In the genomic region with DNA sequence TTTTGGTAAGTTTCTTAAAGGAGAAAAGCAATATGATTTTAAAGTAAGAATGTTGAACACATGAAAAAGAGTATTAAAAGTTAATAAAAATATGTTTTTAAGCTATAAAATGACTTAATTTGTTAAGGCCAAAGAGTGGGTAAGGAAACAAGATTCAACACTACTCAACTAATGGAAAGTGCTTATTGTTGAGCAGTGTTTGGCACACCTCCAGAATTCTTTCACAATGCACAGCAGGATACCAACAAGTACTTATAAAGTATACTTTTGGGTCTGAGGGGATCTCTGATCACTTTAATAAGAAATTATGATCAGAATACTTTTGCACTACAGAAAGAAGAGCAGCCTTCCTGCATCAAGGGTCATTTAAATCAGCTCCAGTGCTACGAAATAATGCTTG, we compare ENCODE assay signal across 14 cellular contexts. TPM values are rescaled to one million over a fixed set of nuclear protein-coding genes. Genes with fewer than 3 reads are reported as not detected.
A peak's percentile ranks its signal among the peaks of the same experiment; 100 is the strongest.
DNase-seq lines count a peak whose midpoint lies in the region; ATAC-seq, FAIRE-seq and TF ChIP-seq lines count a peak whose summit lies in the region.
"Had no signal": no experiment of that assay in that cellular context is flagged by ENCODE, and none has a peak within 500 bp of the region (broad histone marks: within the 10 kb centered on the region; RNA-seq: fewer than 3 reads in every experiment).

No MANE protein-coding gene starts in this region.

- H3K27me3 ChIP-seq in MG63 (no peaks in the 10 kb centered on the region), K562 (ENCODE audit: control insufficient read depth in 2 of 2, insufficient read depth in 2 of 2, low read length in 2 of 2) (no peaks in the 10 kb centered on the region)
- H3K27me3 ChIP-seq: adrenal gland, hepatocyte, SJCRH30 had no signal

- FAIRE-seq in K562 (lab: Jason Lieb, UNC): no peak
- FAIRE-seq in frontal cortex (lab: Jason Lieb, UNC): no peak

- intact Hi-C loops in K562 (cut with micrococcal nuclease): no loop called here

- no peak for ATAC-seq in K562
- no peak for ATAC-seq in esophagus mucosa

- peaks cover 85% of the 10 kb centered on the region for H3K79me2 ChIP-seq in K562 (ENCODE audit: control insufficient read depth, insufficient read depth, low read length)

- in situ Hi-C loops in K562 (cut with MboI): no loop called here

- POLR2A ChIA-PET in K562 (lab: Yijun Ruan, JAX): interaction anchor here (1.0 to 2.1 kb wide), 2 partner anchors 10 to 23 kb away, joined by 4 to 6 read pairs; no protein-coding TSS in a partner anchor

- no peaks in the 10 kb centered on the region for H3K9me1 ChIP-seq in K562 (ENCODE audit: control insufficient read depth, insufficient read depth, low read length)

- CTCF ChIA-PET in K562 (lab: Yijun Ruan, JAX; ENCODE audit: low intra/inter-chr PET ratio): no interaction called here

- H2AFZ ChIP-seq in K562 (ENCODE audit: low read depth, low read length): no peak overlapping the region
- H2AFZ ChIP-seq: hepatocyte had no signal

- 42% methylated on average over 1 of the region's 1 CpG for WGBS in K562 (ENCODE audit: insufficient coverage, low coverage, missing lambda C conversion rate)

- no peak overlapping the region for H3K9ac ChIP-seq in K562 (ENCODE audit: insufficient read depth in 1 of 2, low read depth in 2 of 2, low read length in 2 of 2)

- H4K20me1 ChIP-seq in K562 (replicated peaks; ENCODE audit: control insufficient read depth, insufficient read depth, low read length): no peaks in the 10 kb centered on the region; the same call in 1 of the 2 replicates

- H3K4me2 ChIP-seq in K562 (ENCODE audit: insufficient read depth, low read length): no peak overlapping the region
- H3K4me2 ChIP-seq: hepatocyte had no signal

- peaks cover 6 to 26% of the 10 kb centered on the region in 2 experiments; a peak in 4 of 5 replicates for H3K4me1 ChIP-seq in K562 (replicated peaks in 1 of 2; ENCODE audit: control insufficient read depth in 2 of 2, insufficient read depth in 2 of 2, low read length in 2 of 2)

- no TSS peak for BruUV-seq in K562 (replicated peaks; lab: Mats Ljungman, UMichigan)

- TF ChIP-seq RAD21 in K562 (CRISPR knock-in tag; conservative IDR thresholded peaks at IDR 0.05 in 1 of 2, IDR thresholded peaks at IDR 0.05 in 1 of 2): no peak

- peak; percentile 14 for DNase-seq in DMS79 treated with DMSO at 0.1 percent for 48 hours (lab: John Stamatoyannopoulos, UW)
- no peak for DNase-seq in DMS79 (lab: John Stamatoyannopoulos, UW)
- peak; percentile 3 for DNase-seq in MG63
- DNase-seq in K562 (ENCODE audit: extremely low read depth in 1 of 4, low spot score in 3 of 4): peak in 1 of 4 experiments; percentile 39
- DNase-seq in medulla oblongata (ENCODE audit: extremely low spot score): peak; percentile 60
- DNase-seq in activated CD8-positive, alpha-beta memory T cell treated with anti-CD3 and anti-CD28 coated beads for 24 hours: no peak
- no peak for DNase-seq in frontal cortex (ENCODE audit: low spot score in 2 of 2)
- DNase-seq: activated CD4-positive, CD25-positive, alpha-beta regulatory T cell; NCI-H1048; NCI-H82 had no signal

- H3K4me3 ChIP-seq in MG63 (no peak overlapping the region), K562 (no peak overlapping the region)
- H3K4me3 ChIP-seq: adrenal gland, hepatocyte, SJCRH30 had no signal

- H3K9me3 ChIP-seq in MG63: no peaks in the 10 kb centered on the region
- H3K9me3 ChIP-seq in K562 (replicated peaks; ENCODE audit: control insufficient read depth, insufficient read depth, low read depth, low read length): no peaks in the 10 kb centered on the region
- H3K9me3 ChIP-seq: adrenal gland, SJCRH30 had no signal

- no peak for TF ChIP-seq EP300 in K562 (IDR thresholded peaks at IDR 0.05; ENCODE audit: low read length)

- H3K36me3 ChIP-seq in MG63 (no peaks in the 10 kb centered on the region), K562 (ENCODE audit: control insufficient read depth, insufficient read depth, low read length) (no peaks in the 10 kb centered on the region; the same call in 1 of the 3 replicates)
- H3K36me3 ChIP-seq: adrenal gland, SJCRH30 had no signal

- TF ChIP-seq POLR2A in K562 (conservative IDR thresholded peaks at IDR 0.05): no peak

- no peak for TF ChIP-seq CTCF in K562 (IDR thresholded peaks at IDR 0.05 in 2 of 3, conservative IDR thresholded peaks at IDR 0.05 in 1 of 3; ENCODE audit: insufficient read depth in 2 of 3, low read depth in 1 of 3, low read length in 3 of 3)

- no peak overlapping the region for H3K27ac ChIP-seq in K562 (ENCODE audit: extremely low read depth, low read depth, low read length)
- H3K27ac ChIP-seq: adrenal gland, hepatocyte, SJCRH30 had no signal

TF ChIP-seq in K562, 482 proteins besides CTCF, POLR2A, EP300 and RAD21:
- TF ChIP-seq CEBPB (tag; IDR thresholded peaks at IDR 0.05) (peak; percentile 65), ESRRA (IDR thresholded peaks at IDR 0.05; ENCODE audit: borderline replicate concordance, low read depth) (no peak), HNRNPL (IDR thresholded peaks at IDR 0.05; ENCODE audit: low read depth, low read length) (no peak), CTBP1 (IDR thresholded peaks at IDR 0.05; ENCODE audit: borderline replicate concordance) (no peak), NFIC (IDR thresholded peaks at IDR 0.05) (peak; percentile 71), ZNF316 (IDR thresholded peaks at IDR 0.05) (no peak), IFI16 (CRISPR knock-in tag; IDR thresholded peaks at IDR 0.05) (no peak)
- TF ChIP-seq, protein P1, sequence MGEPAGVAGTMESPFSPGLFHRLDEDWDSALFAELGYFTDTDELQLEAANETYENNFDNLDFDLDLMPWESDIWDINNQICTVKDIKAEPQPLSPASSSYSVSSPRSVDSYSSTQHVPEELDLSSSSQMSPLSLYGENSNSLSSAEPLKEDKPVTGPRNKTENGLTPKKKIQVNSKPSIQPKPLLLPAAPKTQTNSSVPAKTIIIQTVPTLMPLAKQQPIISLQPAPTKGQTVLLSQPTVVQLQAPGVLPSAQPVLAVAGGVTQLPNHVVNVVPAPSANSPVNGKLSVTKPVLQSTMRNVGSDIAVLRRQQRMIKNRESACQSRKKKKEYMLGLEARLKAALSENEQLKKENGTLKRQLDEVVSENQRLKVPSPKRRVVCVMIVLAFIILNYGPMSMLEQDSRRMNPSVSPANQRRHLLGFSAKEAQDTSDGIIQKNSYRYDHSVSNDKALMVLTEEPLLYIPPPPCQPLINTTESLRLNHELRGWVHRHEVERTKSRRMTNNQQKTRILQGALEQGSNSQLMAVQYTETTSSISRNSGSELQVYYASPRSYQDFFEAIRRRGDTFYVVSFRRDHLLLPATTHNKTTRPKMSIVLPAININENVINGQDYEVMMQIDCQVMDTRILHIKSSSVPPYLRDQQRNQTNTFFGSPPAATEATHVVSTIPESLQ (CRISPR knock-in tag; IDR thresholded peaks at IDR 0.05): no peak

RNA-seq across cellular contexts. Expression of gene LAMP2, which starts 5.9 kb away (rescaled TPM):
- total RNA-seq in MG63 (2014; rRNA removed; shearing (Covaris generic); ENCODE audit: low replicate concordance): 78.8 and 87.1 TPM in 2 replicates
- 39.3 and 50.9 TPM in 2 replicates for total RNA-seq in K562 (2011; cell fraction: chromatin; rRNA removed; ENCODE audit: low replicate concordance)
- total RNA-seq in K562 (2011; cell fraction: nucleolus; rRNA removed): 47.0 and 51.5 TPM in 2 replicates
- total RNA-seq in K562 (2011; cell fraction: nucleoplasm; rRNA removed): 60.1 and 67.6 TPM in 2 replicates
- 22.3 and 24.2 TPM in 2 replicates for total RNA-seq in K562 (2014; rRNA removed)
- 52.7 and 61.3 TPM in 2 replicates for total RNA-seq in K562 (2014; rRNA removed; fragmentation: Illumina TruSeq; extraction: Trizol)
- total RNA-seq in K562 (2015; rRNA removed; fragmentation: Illumina TruSeq; extraction: Trizol): 75.2 and 77.7 TPM in 2 replicates
- 41.8 and 43.3 TPM in 2 replicates for total RNA-seq in K562 (2021)
- polyA plus RNA-seq in K562 (2011; rRNA removed): 50.6 and 53.8 TPM in 2 replicates
- polyA plus RNA-seq in K562 (2011; cell fraction: cytosol; rRNA removed): 24.0 and 37.4 TPM in 2 replicates
- 8.8 and 16.2 TPM in 2 replicates for polyA plus RNA-seq in K562 (2011; cell fraction: nucleus; rRNA removed)
- 58.2 and 104 TPM in 2 replicates for polyA plus RNA-seq in K562 (2012)
- 61.0 and 62.1 TPM in 2 replicates for polyA plus RNA-seq in K562 (2014; fragmentation: Illumina TruSeq; extraction: Trizol)
- 10 to 100 TPM; 47.7 to 48.6 TPM for polyA plus RNA-seq in K562 (2014; fragmentation: Nextera tagmentation; extraction: Ambion mirVana)
- polyA plus RNA-seq in K562 (2014; rRNA removed): 30.7 and 32.9 TPM in 2 replicates
- 63.3 and 88.6 TPM in 2 replicates for polyA minus RNA-seq in K562 (2011; rRNA and poly(A)+ RNA removed)
- polyA minus RNA-seq in K562 (2011; cell fraction: cytosol; rRNA and poly(A)+ RNA removed): 38.4 and 55.7 TPM in 2 replicates
- polyA minus RNA-seq in K562 (2011; cell fraction: nucleus; rRNA and poly(A)+ RNA removed): 7.7 and 20.4 TPM in 2 replicates
- total RNA-seq in esophagus mucosa: 131 TPM
- total RNA-seq in frontal cortex: 33.8 TPM

Comparison
In these comparisons a context has a peak if more than half of its experiments do, and no peak if none do; other contexts are left out.
1. DNase-seq: peak in DMS79 treated with DMSO at 0.1 percent for 48 hours (single experiment), MG63 (single experiment) and medulla oblongata (single experiment); none in DMS79 (single experiment), activated CD8-positive, alpha-beta memory T cell treated with anti-CD3 and anti-CD28 coated beads for 24 hours (single experiment) and frontal cortex (0 of 2).